ENCODE assay signal across 1 cellular context in the genomic region with DNA sequence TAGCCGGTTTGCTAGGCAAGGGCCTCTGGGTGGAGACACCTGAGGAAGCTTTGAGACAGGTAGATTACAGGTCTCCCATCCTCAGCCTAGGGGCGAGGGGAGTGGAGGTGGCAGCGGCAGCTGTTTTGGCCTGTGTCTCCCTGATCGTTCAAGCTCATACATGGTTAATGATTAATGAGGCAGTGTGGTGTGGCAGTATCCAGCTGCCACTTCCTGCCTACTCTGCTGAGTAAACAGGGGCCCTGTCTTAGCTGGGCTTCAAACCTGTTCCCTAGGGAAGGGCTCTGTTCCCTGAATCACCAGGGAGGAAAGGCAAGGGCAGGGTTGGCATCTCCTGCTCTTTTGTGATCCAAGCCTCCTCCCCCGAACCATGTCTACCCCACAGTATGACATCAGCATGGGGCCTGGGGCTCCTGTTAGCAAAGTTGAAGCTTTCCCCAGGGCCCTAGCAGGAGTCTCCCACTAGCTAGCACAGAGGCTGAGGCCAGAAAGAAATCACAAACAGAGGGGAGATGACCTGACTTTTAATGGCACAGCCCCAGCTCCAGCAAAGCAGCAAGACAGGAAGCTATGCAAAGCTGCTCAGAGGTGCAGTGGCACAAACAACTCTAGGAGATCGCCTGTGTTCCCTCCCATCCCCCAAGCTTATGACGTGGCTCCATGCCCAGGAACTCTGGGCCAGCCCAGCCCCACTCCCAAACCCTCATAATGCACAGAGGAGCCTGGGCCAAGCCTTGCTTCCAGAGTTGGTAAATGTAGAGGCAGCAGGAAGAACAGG.
TF ChIP-seq lines count a peak whose summit lies in the region.

No MANE protein-coding gene starts in this region.

TF ChIP-seq in HEK293, 187 proteins besides CTCF, POLR2A, EP300 and RAD21 (continued from another document):
- TF ChIP-seq ZNF341 (tag by site-specific recombination; IDR thresholded peaks at IDR 0.05; ENCODE audit: low read depth) (peak; percentile 92), ZNF701 (tag by site-specific recombination; IDR thresholded peaks at IDR 0.05) (no peak), ZFHX2 (tag by site-specific recombination; conservative IDR thresholded peaks at IDR 0.05) (0 out of 2 replicates have a peak, but pooled peaks have one; percentile 14), ZNF433 (tag by site-specific recombination; IDR thresholded peaks at IDR 0.05; ENCODE audit: low read depth) (no peak), ZBTB7A (tag by site-specific recombination; IDR thresholded peaks at IDR 0.05; ENCODE audit: low read depth) (no peak), ZBTB21 (tag by site-specific recombination; IDR thresholded peaks at IDR 0.05) (peak; percentile 88), ZNF600 (tag by site-specific recombination; IDR thresholded peaks at IDR 0.05) (0 out of 2 replicates have a peak, but pooled peaks have one; percentile 31), SP2 (tag by site-specific recombination; IDR thresholded peaks at IDR 0.05) (peak; percentile 27; the same call in 1 of the 2 replicates), ZNF211 (tag by site-specific recombination; IDR thresholded peaks at IDR 0.05; ENCODE audit: low read depth) (no peak), ZNF23 (tag by site-specific recombination; IDR thresholded peaks at IDR 0.05; ENCODE audit: borderline replicate concordance) (no peak), ZNF24 (tag by site-specific recombination; IDR thresholded peaks at IDR 0.05) (0 out of 2 replicates have a peak, but pooled peaks have one; percentile 79), ZNF426 (tag by site-specific recombination; IDR thresholded peaks at IDR 0.05) (no peak), ZNF660 (tag by site-specific recombination; IDR thresholded peaks at IDR 0.05) (peak; percentile 44; the same call in 1 of the 2 replicates), ZNF169 (tag by site-specific recombination; IDR thresholded peaks at IDR 0.05) (no peak), OSR2 (tag by site-specific recombination; IDR thresholded peaks at IDR 0.05) (peak; percentile 64), ZNF37A (tag by site-specific recombination; IDR thresholded peaks at IDR 0.05) (no peak), ZNF530 (tag by site-specific recombination; IDR thresholded peaks at IDR 0.05; ENCODE audit: low read depth) (peak; percentile 98), EGR2 (tag by site-specific recombination; IDR thresholded peaks at IDR 0.05; ENCODE audit: low read depth) (no peak), ZNF558 (tag by site-specific recombination; IDR thresholded peaks at IDR 0.05) (no peak), ZNF48 (tag by site-specific recombination; IDR thresholded peaks at IDR 0.05) (no peak)
- TF ChIP-seq, protein P1, sequence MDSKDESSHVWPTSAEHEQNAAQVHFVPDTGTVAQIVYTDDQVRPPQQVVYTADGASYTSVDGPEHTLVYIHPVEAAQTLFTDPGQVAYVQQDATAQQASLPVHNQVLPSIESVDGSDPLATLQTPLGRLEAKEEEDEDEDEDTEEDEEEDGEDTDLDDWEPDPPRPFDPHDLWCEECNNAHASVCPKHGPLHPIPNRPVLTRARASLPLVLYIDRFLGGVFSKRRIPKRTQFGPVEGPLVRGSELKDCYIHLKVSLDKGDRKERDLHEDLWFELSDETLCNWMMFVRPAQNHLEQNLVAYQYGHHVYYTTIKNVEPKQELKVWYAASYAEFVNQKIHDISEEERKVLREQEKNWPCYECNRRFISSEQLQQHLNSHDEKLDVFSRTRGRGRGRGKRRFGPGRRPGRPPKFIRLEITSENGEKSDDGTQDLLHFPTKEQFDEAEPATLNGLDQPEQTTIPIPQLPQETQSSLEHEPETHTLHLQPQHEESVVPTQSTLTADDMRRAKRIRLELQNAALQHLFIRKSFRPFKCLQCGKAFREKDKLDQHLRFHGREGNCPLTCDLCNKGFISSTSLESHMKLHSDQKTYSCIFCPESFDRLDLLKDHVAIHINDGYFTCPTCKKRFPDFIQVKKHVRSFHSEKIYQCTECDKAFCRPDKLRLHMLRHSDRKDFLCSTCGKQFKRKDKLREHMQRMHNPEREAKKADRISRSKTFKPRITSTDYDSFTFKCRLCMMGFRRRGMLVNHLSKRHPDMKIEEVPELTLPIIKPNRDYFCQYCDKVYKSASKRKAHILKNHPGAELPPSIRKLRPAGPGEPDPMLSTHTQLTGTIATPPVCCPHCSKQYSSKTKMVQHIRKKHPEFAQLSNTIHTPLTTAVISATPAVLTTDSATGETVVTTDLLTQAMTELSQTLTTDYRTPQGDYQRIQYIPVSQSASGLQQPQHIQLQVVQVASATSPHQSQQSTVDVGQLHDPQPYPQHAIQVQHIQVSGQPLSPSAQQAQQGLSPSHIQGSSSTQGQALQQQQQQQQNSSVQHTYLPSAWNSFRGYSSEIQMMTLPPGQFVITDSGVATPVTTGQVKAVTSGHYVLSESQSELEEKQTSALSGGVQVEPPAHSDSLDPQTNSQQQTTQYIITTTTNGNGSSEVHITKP (tag by site-specific recombination; IDR thresholded peaks at IDR 0.05), result peak; percentile 88
- TF ChIP-seq, protein P2, sequence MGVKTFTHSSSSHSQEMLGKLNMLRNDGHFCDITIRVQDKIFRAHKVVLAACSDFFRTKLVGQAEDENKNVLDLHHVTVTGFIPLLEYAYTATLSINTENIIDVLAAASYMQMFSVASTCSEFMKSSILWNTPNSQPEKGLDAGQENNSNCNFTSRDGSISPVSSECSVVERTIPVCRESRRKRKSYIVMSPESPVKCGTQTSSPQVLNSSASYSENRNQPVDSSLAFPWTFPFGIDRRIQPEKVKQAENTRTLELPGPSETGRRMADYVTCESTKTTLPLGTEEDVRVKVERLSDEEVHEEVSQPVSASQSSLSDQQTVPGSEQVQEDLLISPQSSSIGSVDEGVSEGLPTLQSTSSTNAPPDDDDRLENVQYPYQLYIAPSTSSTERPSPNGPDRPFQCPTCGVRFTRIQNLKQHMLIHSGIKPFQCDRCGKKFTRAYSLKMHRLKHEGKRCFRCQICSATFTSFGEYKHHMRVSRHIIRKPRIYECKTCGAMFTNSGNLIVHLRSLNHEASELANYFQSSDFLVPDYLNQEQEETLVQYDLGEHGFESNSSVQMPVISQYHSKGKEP (tag by site-specific recombination; IDR thresholded peaks at IDR 0.05), result no peak
- TF ChIP-seq, protein P3, sequence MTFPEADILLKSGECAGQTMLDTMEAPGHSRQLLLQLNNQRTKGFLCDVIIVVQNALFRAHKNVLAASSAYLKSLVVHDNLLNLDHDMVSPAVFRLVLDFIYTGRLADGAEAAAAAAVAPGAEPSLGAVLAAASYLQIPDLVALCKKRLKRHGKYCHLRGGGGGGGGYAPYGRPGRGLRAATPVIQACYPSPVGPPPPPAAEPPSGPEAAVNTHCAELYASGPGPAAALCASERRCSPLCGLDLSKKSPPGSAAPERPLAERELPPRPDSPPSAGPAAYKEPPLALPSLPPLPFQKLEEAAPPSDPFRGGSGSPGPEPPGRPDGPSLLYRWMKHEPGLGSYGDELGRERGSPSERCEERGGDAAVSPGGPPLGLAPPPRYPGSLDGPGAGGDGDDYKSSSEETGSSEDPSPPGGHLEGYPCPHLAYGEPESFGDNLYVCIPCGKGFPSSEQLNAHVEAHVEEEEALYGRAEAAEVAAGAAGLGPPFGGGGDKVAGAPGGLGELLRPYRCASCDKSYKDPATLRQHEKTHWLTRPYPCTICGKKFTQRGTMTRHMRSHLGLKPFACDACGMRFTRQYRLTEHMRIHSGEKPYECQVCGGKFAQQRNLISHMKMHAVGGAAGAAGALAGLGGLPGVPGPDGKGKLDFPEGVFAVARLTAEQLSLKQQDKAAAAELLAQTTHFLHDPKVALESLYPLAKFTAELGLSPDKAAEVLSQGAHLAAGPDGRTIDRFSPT (tag by site-specific recombination; IDR thresholded peaks at IDR 0.05), result no peak
- TF ChIP-seq, protein P4, sequence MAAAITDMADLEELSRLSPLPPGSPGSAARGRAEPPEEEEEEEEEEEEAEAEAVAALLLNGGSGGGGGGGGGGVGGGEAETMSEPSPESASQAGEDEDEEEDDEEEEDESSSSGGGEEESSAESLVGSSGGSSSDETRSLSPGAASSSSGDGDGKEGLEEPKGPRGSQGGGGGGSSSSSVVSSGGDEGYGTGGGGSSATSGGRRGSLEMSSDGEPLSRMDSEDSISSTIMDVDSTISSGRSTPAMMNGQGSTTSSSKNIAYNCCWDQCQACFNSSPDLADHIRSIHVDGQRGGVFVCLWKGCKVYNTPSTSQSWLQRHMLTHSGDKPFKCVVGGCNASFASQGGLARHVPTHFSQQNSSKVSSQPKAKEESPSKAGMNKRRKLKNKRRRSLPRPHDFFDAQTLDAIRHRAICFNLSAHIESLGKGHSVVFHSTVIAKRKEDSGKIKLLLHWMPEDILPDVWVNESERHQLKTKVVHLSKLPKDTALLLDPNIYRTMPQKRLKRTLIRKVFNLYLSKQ (tag by site-specific recombination; IDR thresholded peaks at IDR 0.05; ENCODE audit: borderline replicate concordance), result no peak
